In genomic region chr1:76133977-76134376, GRCh38 we compare ENCODE assay signal across 28 cellular contexts. TPM values are rescaled to one million over a fixed set of nuclear protein-coding genes. Genes with fewer than 3 reads are reported as not detected.
"Had no signal": no experiment of that assay in that cellular context is flagged by ENCODE, and none has a peak within 500 bp of the region (broad histone marks: within the 10 kb centered on the region; RNA-seq: fewer than 3 reads in every experiment).

No MANE protein-coding gene starts in this region.

- H3K4me1 ChIP-seq: ascending aorta had no signal

- DNase-seq: activated B cell treated with CpG ODN at 0.5 μM for 24 hours; activated CD4-positive, alpha-beta memory T cell treated with anti-CD3 and anti-CD28 coated beads for 36 hours; activated CD4-positive, alpha-beta T cell treated with anti-CD3 and anti-CD28 coated beads for 4 hours; activated CD4-positive, alpha-beta T cell treated with anti-CD3 and anti-CD28 coated beads, Interleukin-2, amount 10 ng/mL, durations not matched to agents 24 days and 14 days; activated CD4-positive, alpha-beta T cell treated with anti-CD3 and anti-CD28 coated beads, Interleukin-2, amount 50 U/mL, for 1 hour; activated CD4-positive, alpha-beta T cell treated with anti-CD3 and anti-CD28 coated beads, Interleukin-2, amount 50 U/mL, for 4 hours; activated CD4-positive, CD25-positive, alpha-beta regulatory T cell treated with anti-CD3 and anti-CD28 coated beads, Interleukin-2, amount 50 U/mL, for 72 hours; activated CD8-positive, alpha-beta memory T cell treated with anti-CD3 and anti-CD28 coated beads, Interleukin-2, amount 50 U/mL, for 4 hours; activated CD8-positive, alpha-beta T cell treated with anti-CD3 and anti-CD28 coated beads for 36 hours; activated effector memory CD4-positive, alpha-beta T cell treated with Interleukin-2 at 50 U/mL for 16 hours; activated gamma-delta T cell; activated naive CD4-positive, alpha-beta T cell treated with anti-CD3 and anti-CD28 coated beads, Interleukin-2, amount 10 ng/mL, durations not matched to agents 7 days and 5 days; activated naive CD4-positive, alpha-beta T cell treated with Interleukin-2 at 50 U/mL for 16 hours; activated naive CD8-positive, alpha-beta T cell treated with anti-CD3 and anti-CD28 coated beads, Interleukin-2, amount 10 ng/mL, durations not matched to agents 7 days and 5 days; activated naive CD8-positive, alpha-beta T cell treated with anti-CD3 and anti-CD28 coated beads, Interleukin-2, amount 50 U/mL, for 24 hours; activated T-cell treated with anti-CD3 and anti-CD28 coated beads for 4 hours; activated T-cell treated with anti-CD3 and anti-CD28 coated beads, Interleukin-2, amount 50 U/mL, for 1 hour; activated T-cell treated with anti-CD3 and anti-CD28 coated beads, Interleukin-2, amount 50 U/mL, for 4 hours; amygdala; anterior cingulate cortex; central memory CD4-positive, alpha-beta T cell; T-helper 1 cell; T-helper 2 cell; T-helper 9 cell had no signal

- H3K9me3 ChIP-seq: ascending aorta had no signal

- H3K36me3 ChIP-seq: ascending aorta had no signal

- FAIRE-seq: TTC549 had no signal

- H3K4me3 ChIP-seq: ascending aorta had no signal

- ATAC-seq: activated CD8-positive, alpha-beta T cell treated with anti-CD3 and anti-CD28 coated beads for 36 hours; activated naive CD8-positive, alpha-beta T cell treated with anti-CD3 and anti-CD28 coated beads, Interleukin-2, amount 50 U/mL, for 24 hours; activated T-cell treated with anti-CD3 and anti-CD28 coated beads, Interleukin-2, amount 50 U/mL, for 4 hours had no signal

- H3K27ac ChIP-seq: ascending aorta, VCaP had no signal

- H3K27me3 ChIP-seq: ascending aorta had no signal

RNA-seq across cellular contexts. Expression of gene ST6GALNAC3, which starts 59.4 kb away (rescaled TPM):
- total RNA-seq: activated T-helper 2 cell treated with anti-CD3 and anti-CD28 coated beads, Interferon-gamma antibody, Interleukin-2, Interleukin-4, amounts not matched to agents 10 μg/mL and 5 μg/mL and 100 μg/mL, durations not matched to agents 14 hours and 24 hours and 36 hours had no signal
